Comparison of ENCODE assay signal across 26 cellular contexts in the genomic region with DNA sequence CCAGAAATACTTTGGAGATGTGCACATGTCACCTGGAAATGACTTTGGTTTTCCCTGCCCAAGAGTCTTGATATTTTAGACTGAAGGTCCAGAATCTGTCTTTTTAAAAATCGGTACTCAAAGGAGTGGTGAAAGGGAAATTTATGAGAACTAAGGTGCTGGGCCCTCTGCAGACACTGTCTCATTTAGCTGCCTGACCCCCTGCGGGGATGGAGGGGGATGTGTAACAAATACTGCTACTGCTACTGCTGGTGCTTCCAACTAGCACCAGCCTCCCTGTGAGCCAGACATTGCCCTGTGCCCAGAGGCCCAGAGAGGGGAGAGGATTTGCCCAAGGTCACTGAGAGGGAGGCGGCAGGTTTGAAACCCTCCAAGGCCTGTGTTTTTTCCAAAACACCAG. TPM values are rescaled to one million over a fixed set of nuclear protein-coding genes. Genes with fewer than 3 reads are reported as not detected.
"Had no signal": no experiment of that assay in that cellular context is flagged by ENCODE, and none has a peak within 500 bp of the region (broad histone marks: within the 10 kb centered on the region; RNA-seq: fewer than 3 reads in every experiment).

No MANE protein-coding gene starts in this region.

- H3K27ac ChIP-seq: ascending aorta, body of pancreas had no signal

- H3K9me3 Mint-ChIP-seq: activated CD4-positive, alpha-beta T cell treated with anti-CD3 and anti-CD28 coated beads, Interleukin-2, amount 10 ng/mL, durations not matched to agents 24 days and 14 days; activated naive CD4-positive, alpha-beta T cell treated with anti-CD3 and anti-CD28 coated beads, Interleukin-2, amount 50 U/mL, for 72 hours; activated naive CD8-positive, alpha-beta T cell treated with anti-CD3 and anti-CD28 coated beads, Interleukin-2, amount 50 U/mL, for 24 hours; activated T-cell treated with anti-CD3 and anti-CD28 coated beads, Interleukin-2, amount 50 U/mL, for 24 hours; activated T-helper 1 cell treated with anti-CD3 and anti-CD28 coated beads, Interleukin-12 subunit alpha, Interleukin-12 subunit beta, Interleukin-2, Interleukin-4 antibody, amounts not matched to agents 30 ng/mL and 10 ng/mL and 1 ng/mL, durations not matched to agents 14 hours and 24 hours and 36 hours; T-cell had no signal

- H3K36me3 ChIP-seq: ascending aorta, MG63 had no signal

- H3K36me3 Mint-ChIP-seq: activated CD8-positive, alpha-beta memory T cell treated with anti-CD3 and anti-CD28 coated beads, Interleukin-2, amount 10 ng/mL, durations not matched to agents 7 days and 5 days; activated naive CD4-positive, alpha-beta T cell treated with anti-CD3 and anti-CD28 coated beads, Interleukin-2, amount 50 U/mL, for 72 hours; T-cell had no signal

- H3K4me1 Mint-ChIP-seq: activated CD4-positive, alpha-beta T cell treated with anti-CD3 and anti-CD28 coated beads, Interleukin-2, amount 10 ng/mL, durations not matched to agents 24 days and 14 days; activated naive CD8-positive, alpha-beta T cell treated with anti-CD3 and anti-CD28 coated beads, Interleukin-2, amount 50 U/mL, for 24 hours; T-cell had no signal

- ATAC-seq: activated CD8-positive, alpha-beta memory T cell treated with anti-CD3 and anti-CD28 coated beads, Interleukin-2, amount 10 ng/mL, durations not matched to agents 7 days and 5 days; activated naive CD4-positive, alpha-beta T cell treated with anti-CD3 and anti-CD28 coated beads, Interleukin-2, amount 50 U/mL, for 72 hours; activated naive CD8-positive, alpha-beta T cell treated with anti-CD3 and anti-CD28 coated beads, Interleukin-2, amount 50 U/mL, for 24 hours; body of pancreas; T-cell had no signal

- DNase-seq: activated CD4-positive, alpha-beta T cell treated with anti-CD3 and anti-CD28 coated beads for 1 hour; activated CD4-positive, alpha-beta T cell treated with anti-CD3 and anti-CD28 coated beads, Interleukin-2, amount 10 ng/mL, durations not matched to agents 24 days and 14 days; activated CD4-positive, alpha-beta T cell treated with anti-CD3 and anti-CD28 coated beads, Interleukin-2, amount 50 U/mL, for 48 hours; activated CD8-positive, alpha-beta memory T cell treated with anti-CD3 and anti-CD28 coated beads, Interleukin-2, amount 10 ng/mL, durations not matched to agents 7 days and 5 days; activated effector memory CD4-positive, alpha-beta T cell treated with Interleukin-2 at 50 U/mL for 16 hours; activated naive CD4-positive, alpha-beta T cell treated with Interleukin-2 at 50 U/mL for 16 hours; activated naive CD8-positive, alpha-beta T cell treated with anti-CD3 and anti-CD28 coated beads, Interleukin-2, amount 50 U/mL, for 24 hours; activated T-cell treated with anti-CD3 and anti-CD28 coated beads, Interleukin-2, amount 50 U/mL, for 24 hours; amniotic stem cell; body of pancreas; MG63; MV-4-11; NCI-H1105; NCI-H1436; NCI-H187; NCI-H2081; NCI-H446; NCI-H526; NK-92 treated with Interleukin-12 subunit alpha and Interleukin-12 subunit beta, amount 100 ng/mL, for 24 hours; SIG-M5; T-cell; T-helper 2 cell; T1000 had no signal

- H3K4me3 ChIP-seq: ascending aorta, body of pancreas, MG63 had no signal

- H3K9me3 ChIP-seq: ascending aorta, body of pancreas, MG63 had no signal

- H3K27ac Mint-ChIP-seq: activated CD4-positive, alpha-beta T cell treated with anti-CD3 and anti-CD28 coated beads, Interleukin-2, amount 10 ng/mL, durations not matched to agents 24 days and 14 days; activated CD8-positive, alpha-beta memory T cell treated with anti-CD3 and anti-CD28 coated beads, Interleukin-2, amount 10 ng/mL, durations not matched to agents 7 days and 5 days; activated naive CD4-positive, alpha-beta T cell treated with anti-CD3 and anti-CD28 coated beads, Interleukin-2, amount 50 U/mL, for 72 hours; activated naive CD8-positive, alpha-beta T cell treated with anti-CD3 and anti-CD28 coated beads, Interleukin-2, amount 50 U/mL, for 24 hours; activated T-cell treated with anti-CD3 and anti-CD28 coated beads, Interleukin-2, amount 50 U/mL, for 24 hours; activated T-helper 1 cell treated with anti-CD3 and anti-CD28 coated beads, Interleukin-12 subunit alpha, Interleukin-12 subunit beta, Interleukin-2, Interleukin-4 antibody, amounts not matched to agents 30 ng/mL and 10 ng/mL and 1 ng/mL, durations not matched to agents 14 hours and 24 hours and 36 hours; T-cell had no signal

- H3K4me1 ChIP-seq: ascending aorta had no signal

- H3K4me3 Mint-ChIP-seq: activated CD4-positive, alpha-beta T cell treated with anti-CD3 and anti-CD28 coated beads, Interleukin-2, amount 10 ng/mL, durations not matched to agents 24 days and 14 days; activated CD8-positive, alpha-beta memory T cell treated with anti-CD3 and anti-CD28 coated beads, Interleukin-2, amount 10 ng/mL, durations not matched to agents 7 days and 5 days; activated naive CD8-positive, alpha-beta T cell treated with anti-CD3 and anti-CD28 coated beads, Interleukin-2, amount 50 U/mL, for 24 hours; activated T-cell treated with anti-CD3 and anti-CD28 coated beads, Interleukin-2, amount 50 U/mL, for 24 hours; activated T-helper 1 cell treated with anti-CD3 and anti-CD28 coated beads, Interleukin-12 subunit alpha, Interleukin-12 subunit beta, Interleukin-2, Interleukin-4 antibody, amounts not matched to agents 30 ng/mL and 10 ng/mL and 1 ng/mL, durations not matched to agents 14 hours and 24 hours and 36 hours; T-cell had no signal

RNA-seq across cellular contexts. Expression of gene SCRT2, which starts 7.0 kb away (rescaled TPM):
- total RNA-seq: activated CD4-positive, alpha-beta T cell treated with anti-CD3 and anti-CD28 coated beads, Interleukin-2, amount 10 ng/mL, durations not matched to agents 24 days and 14 days; activated CD8-positive, alpha-beta memory T cell treated with anti-CD3 and anti-CD28 coated beads, Interleukin-2, amount 10 ng/mL, durations not matched to agents 7 days and 5 days; activated naive CD4-positive, alpha-beta T cell treated with anti-CD3 and anti-CD28 coated beads, Interleukin-2, amount 50 U/mL, for 72 hours; activated T-helper 1 cell treated with anti-CD3 and anti-CD28 coated beads, Interleukin-12 subunit alpha, Interleukin-12 subunit beta, Interleukin-2, Interleukin-4 antibody, amounts not matched to agents 30 ng/mL and 10 ng/mL and 1 ng/mL, durations not matched to agents 14 hours and 24 hours and 36 hours; ascending aorta; T-cell had no signal

RNA-seq across cellular contexts. Expression of gene TCF15, which starts 58.5 kb away (rescaled TPM):
- total RNA-seq: activated CD8-positive, alpha-beta memory T cell treated with anti-CD3 and anti-CD28 coated beads, Interleukin-2, amount 10 ng/mL, durations not matched to agents 7 days and 5 days; body of pancreas; T-cell had no signal
